Comparison of ENCODE assay signal across 26 cellular contexts in the genomic region with DNA sequence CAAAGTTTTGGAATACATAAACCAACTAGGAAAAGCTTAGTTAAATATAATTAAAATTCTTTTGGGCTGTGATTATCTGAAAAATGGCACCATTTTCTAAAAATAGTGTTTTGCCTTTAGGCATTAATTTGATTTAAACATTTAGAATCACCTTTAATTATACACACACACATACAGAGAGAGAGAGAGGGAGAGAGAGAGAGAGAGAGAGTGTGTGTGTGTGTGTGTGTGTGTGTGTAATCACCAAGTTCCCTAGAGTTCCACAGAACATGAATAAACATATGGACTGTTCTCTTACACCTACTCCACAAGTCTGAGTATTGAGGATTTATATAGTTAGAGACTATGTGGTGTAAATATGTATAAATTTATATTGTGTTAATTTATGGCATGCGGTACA.
"Had no signal": no experiment of that assay in that cellular context is flagged by ENCODE, and none has a peak within 500 bp of the region (broad histone marks: within the 10 kb centered on the region; RNA-seq: fewer than 3 reads in every experiment).

No MANE protein-coding gene starts in this region.

- H3K36me3 ChIP-seq: colonic mucosa, esophagus muscularis mucosa, gastroesophageal sphincter, heart left ventricle, neural progenitor cell, prostate gland, right atrium auricular region, stomach, thyroid gland had no signal

- DNase-seq: colonic mucosa; dermis blood vessel endothelial cell; effector memory CD4-positive, alpha-beta T cell; foreskin keratinocyte; kidney; naive B cell; stimulated activated CD4-positive, alpha-beta T cell treated with anti-CD3 and anti-CD28 coated beads, Interleukin-2, amount 100 ng/mL, for 24 hours; stimulated activated CD4-positive, alpha-beta T cell treated with anti-CD3 and anti-CD28 coated beads, Interleukin-4, amount 100 ng/mL, for 24 hours; stimulated activated naive CD4-positive, alpha-beta T cell treated with Interleukin-2 at 50 U/mL for 16 hours; stomach; thyroid gland had no signal

- H3K9ac ChIP-seq: neural progenitor cell, parathyroid adenoma had no signal

- H3K4me2 ChIP-seq: hepatocyte, neural progenitor cell had no signal

- H3K79me2 ChIP-seq: hepatocyte, parathyroid adenoma had no signal

- ATAC-seq: foreskin keratinocyte; gastroesophageal sphincter; natural killer cell treated with Interleukin-12 subunit alpha and Interleukin-12 subunit beta and Interleukin-15 and Interleukin-18, amount 100 ng/mL, for 72 hours; stimulated activated effector memory CD8-positive, alpha-beta T cell treated with anti-CD3 and anti-CD28 coated beads, Interleukin-12 subunit alpha, Interleukin-12 subunit beta, amount 100 ng/mL, for 72 hours had no signal

- H3K9me3 Mint-ChIP-seq: memory B cell; mesothelial cell of epicardium; natural killer cell treated with Interleukin-12 subunit alpha and Interleukin-12 subunit beta and Interleukin-15 and Interleukin-18, amount 100 ng/mL, for 72 hours; neural progenitor cell; stimulated activated effector memory CD8-positive, alpha-beta T cell treated with anti-CD3 and anti-CD28 coated beads, Interleukin-12 subunit alpha, Interleukin-12 subunit beta, amount 100 ng/mL, for 72 hours; type B pancreatic cell had no signal

- H2AFZ ChIP-seq: hepatocyte, neural progenitor cell, parathyroid adenoma had no signal

- H3K27ac ChIP-seq: colonic mucosa, esophagus muscularis mucosa, foreskin keratinocyte, gastroesophageal sphincter, heart left ventricle, hepatocyte, neural progenitor cell, parathyroid adenoma, prostate gland, right atrium auricular region, stomach, thyroid gland had no signal

- H3K9me3 ChIP-seq: colonic mucosa, esophagus muscularis mucosa, gastroesophageal sphincter, heart left ventricle, mucosa of descending colon, prostate gland, right atrium auricular region, stomach, thyroid gland had no signal

- H3K4me1 ChIP-seq: colonic mucosa, foreskin keratinocyte, neural progenitor cell, parathyroid adenoma, prostate gland had no signal

- H3K27ac Mint-ChIP-seq: memory B cell; mesothelial cell of epicardium; naive B cell; natural killer cell treated with Interleukin-12 subunit alpha and Interleukin-12 subunit beta and Interleukin-15 and Interleukin-18, amount 100 ng/mL, for 72 hours; neural progenitor cell; stimulated activated effector memory CD8-positive, alpha-beta T cell treated with anti-CD3 and anti-CD28 coated beads, Interleukin-12 subunit alpha, Interleukin-12 subunit beta, amount 100 ng/mL, for 72 hours; type B pancreatic cell had no signal

- H3K36me3 Mint-ChIP-seq: memory B cell; mesothelial cell of epicardium; naive B cell; natural killer cell treated with Interleukin-12 subunit alpha and Interleukin-12 subunit beta and Interleukin-15 and Interleukin-18, amount 100 ng/mL, for 72 hours; neural progenitor cell; stimulated activated effector memory CD8-positive, alpha-beta T cell treated with anti-CD3 and anti-CD28 coated beads, Interleukin-12 subunit alpha, Interleukin-12 subunit beta, amount 100 ng/mL, for 72 hours; type B pancreatic cell had no signal

- H3K4me3 Mint-ChIP-seq: memory B cell; mesothelial cell of epicardium; naive B cell; natural killer cell treated with Interleukin-12 subunit alpha and Interleukin-12 subunit beta and Interleukin-15 and Interleukin-18, amount 100 ng/mL, for 72 hours; neural progenitor cell; stimulated activated effector memory CD8-positive, alpha-beta T cell treated with anti-CD3 and anti-CD28 coated beads, Interleukin-12 subunit alpha, Interleukin-12 subunit beta, amount 100 ng/mL, for 72 hours; type B pancreatic cell had no signal

- H3K27me3 ChIP-seq: colonic mucosa, esophagus muscularis mucosa, gastroesophageal sphincter, heart left ventricle, hepatocyte, neural progenitor cell, right atrium auricular region, stomach, thyroid gland had no signal

- H3K4me1 Mint-ChIP-seq: memory B cell; naive B cell; stimulated activated effector memory CD8-positive, alpha-beta T cell treated with anti-CD3 and anti-CD28 coated beads, Interleukin-12 subunit alpha, Interleukin-12 subunit beta, amount 100 ng/mL, for 72 hours had no signal

- H3K4me3 ChIP-seq: colonic mucosa, esophagus muscularis mucosa, gastroesophageal sphincter, heart left ventricle, hepatocyte, lung, mucosa of descending colon, neural progenitor cell, prostate gland, right atrium auricular region, stomach, thyroid gland had no signal
